Comparison of ENCODE assay signal across 19 cellular contexts in genomic region chr18:5961097-5961827, GRCh38.
"Had no signal": no experiment of that assay in that cellular context is flagged by ENCODE, and none has a peak within 500 bp of the region (broad histone marks: within the 10 kb centered on the region; RNA-seq: fewer than 3 reads in every experiment).

No MANE protein-coding gene starts in this region.

- H3K4me1 Mint-ChIP-seq: immature natural killer cell had no signal

- H3K36me3 ChIP-seq: brain microvascular endothelial cell, heart left ventricle, lower lobe of right lung, right lobe of liver had no signal

- H3K36me3 Mint-ChIP-seq: activated naive CD8-positive, alpha-beta T cell; mesothelial cell of epicardium had no signal

- H3K27me3 Mint-ChIP-seq: activated naive CD8-positive, alpha-beta T cell; dendritic cell treated with granulocyte-macrophage colony-stimulating factor and Interleukin-4, amounts not matched to agents 40 ng/mL and 50 ng/mL, for 4 days; effector memory CD8-positive, alpha-beta T cell had no signal

- ATAC-seq: activated CD8-positive, alpha-beta T cell treated with anti-CD3 and anti-CD28 coated beads, Interleukin-2, amount 10 ng/mL, durations not matched to agents 7 days and 5 days; effector memory CD8-positive, alpha-beta T cell; lower lobe of right lung; right lobe of liver; stimulated activated naive CD8-positive, alpha-beta T cell treated with anti-CD3 and anti-CD28 coated beads, Interleukin-15, Interleukin-2, amounts not matched to agents 100 U/mL and 50 U/mL, for 24 hours had no signal

- H3K4me1 ChIP-seq: lower lobe of right lung, psoas muscle, right lobe of liver had no signal

- DNase-seq: activated CD4-positive, alpha-beta T cell treated with anti-CD3 and anti-CD28 coated beads, Interleukin-2, amount 10 ng/mL, durations not matched to agents 24 days and 14 days; activated CD8-positive, alpha-beta memory T cell treated with anti-CD3 and anti-CD28 coated beads, Interleukin-2, amount 50 U/mL, for 4 hours; activated CD8-positive, alpha-beta T cell treated with anti-CD3 and anti-CD28 coated beads, Interleukin-2, amount 10 ng/mL, durations not matched to agents 7 days and 5 days; activated gamma-delta T cell treated with Interleukin-2 at 50 U/mL for 16 hours; activated T-cell treated with anti-CD3 and anti-CD28 coated beads, Interleukin-2, amount 50 U/mL, for 48 hours; brain microvascular endothelial cell; cerebellar nuclear complex; effector memory CD8-positive, alpha-beta T cell; immature natural killer cell; lower lobe of right lung; psoas muscle; right lobe of liver; stimulated activated naive CD8-positive, alpha-beta T cell treated with anti-CD3 and anti-CD28 coated beads, Interleukin-15, Interleukin-2, amounts not matched to agents 100 U/mL and 50 U/mL, for 24 hours had no signal

- H3K9me3 Mint-ChIP-seq: activated CD4-positive, alpha-beta T cell treated with anti-CD3 and anti-CD28 coated beads, Interleukin-2, amount 10 ng/mL, durations not matched to agents 24 days and 14 days; dendritic cell treated with granulocyte-macrophage colony-stimulating factor and Interleukin-4, amounts not matched to agents 40 ng/mL and 50 ng/mL, for 4 days; immature natural killer cell; mesothelial cell of epicardium; neural crest cell had no signal

- H3K27ac ChIP-seq: brain microvascular endothelial cell, epithelial cell of prostate, heart left ventricle, lower lobe of right lung, psoas muscle, right lobe of liver had no signal

- H3K9me3 ChIP-seq: heart left ventricle, lower lobe of right lung, psoas muscle, right lobe of liver had no signal

- H3K4me3 Mint-ChIP-seq: activated CD4-positive, alpha-beta T cell treated with anti-CD3 and anti-CD28 coated beads, Interleukin-2, amount 10 ng/mL, durations not matched to agents 24 days and 14 days; activated CD8-positive, alpha-beta T cell treated with anti-CD3 and anti-CD28 coated beads, Interleukin-2, amount 10 ng/mL, durations not matched to agents 7 days and 5 days; activated naive CD8-positive, alpha-beta T cell; dendritic cell treated with granulocyte-macrophage colony-stimulating factor and Interleukin-4, amounts not matched to agents 40 ng/mL and 50 ng/mL, for 4 days; effector memory CD8-positive, alpha-beta T cell; immature natural killer cell; mesothelial cell of epicardium; neural crest cell had no signal

- H3K27me3 ChIP-seq: brain microvascular endothelial cell, heart left ventricle, right lobe of liver had no signal

- H3K4me3 ChIP-seq: heart left ventricle, lower lobe of right lung, psoas muscle, right lobe of liver had no signal

- H3K27ac Mint-ChIP-seq: activated CD4-positive, alpha-beta T cell treated with anti-CD3 and anti-CD28 coated beads, Interleukin-2, amount 10 ng/mL, durations not matched to agents 24 days and 14 days; activated CD8-positive, alpha-beta T cell treated with anti-CD3 and anti-CD28 coated beads, Interleukin-2, amount 10 ng/mL, durations not matched to agents 7 days and 5 days; activated naive CD8-positive, alpha-beta T cell; dendritic cell treated with granulocyte-macrophage colony-stimulating factor and Interleukin-4, amounts not matched to agents 40 ng/mL and 50 ng/mL, for 4 days; effector memory CD8-positive, alpha-beta T cell; immature natural killer cell; mesothelial cell of epicardium had no signal
